Comparison of ENCODE assay signal across 26 cellular contexts in genomic region chr6:93654548-93654947, GRCh38.
DNase-seq lines count a peak whose midpoint lies in the region; ATAC-seq, FAIRE-seq and TF ChIP-seq lines count a peak whose summit lies in the region.
"Had no signal": no experiment of that assay in that cellular context is flagged by ENCODE, and none has a peak within 500 bp of the region (broad histone marks: within the 10 kb centered on the region; RNA-seq: fewer than 3 reads in every experiment).

No MANE protein-coding gene starts in this region.

- DNase-seq in A549 (ENCODE audit: low read depth in 1 of 2, low spot score in 1 of 2) (no peak), K562 (ENCODE audit: extremely low read depth in 1 of 4, low spot score in 3 of 4) (no peak), type B pancreatic cell (ENCODE audit: extremely low spot score, unreplicated experiment) (no peak), NCI-H2196 (lab: John Stamatoyannopoulos, UW; ENCODE audit: unreplicated experiment) (no peak)
- DNase-seq: 8988T; ACHN; BE2C; C1 segment of cervical spinal cord; CD4-positive, alpha-beta memory T cell; CD4-positive, CD25-positive, alpha-beta regulatory T cell; CD8-positive, alpha-beta memory T cell; COR-L47; DMS 273 treated with DMSO at 0.1 percent for 48 hours; DMS153; DMS53; DMS79; DND-41; EL; GDM1 had no signal

- no peaks in the 10 kb centered on the region for H3K4me1 Mint-ChIP-seq in type B pancreatic cell (ENCODE audit: unreplicated experiment)
- H3K4me1 Mint-ChIP-seq: CD14-positive monocyte; CD4-positive, alpha-beta memory T cell; CD4-positive, CD25-positive, alpha-beta regulatory T cell; CD8-positive, alpha-beta memory T cell had no signal

- no peak for TF ChIP-seq EP300 in A549 (IDR thresholded peaks at IDR 0.05)
- TF ChIP-seq EP300 in K562 (IDR thresholded peaks at IDR 0.05; ENCODE audit: low read length), result no peak

- H3K4me2 ChIP-seq in A549 (no peak overlapping the region), K562 (ENCODE audit: insufficient read depth, low read length) (no peak overlapping the region)
- H3K4me2 ChIP-seq: BLaER1 had no signal

- BruUV-seq in K562 (replicated peaks; lab: Mats Ljungman, UMichigan), result no TSS peak

- no peak overlapping the region for H2AFZ ChIP-seq in K562 (ENCODE audit: low read depth, low read length)

- H3K27me3 ChIP-seq in K562 (ENCODE audit: control insufficient read depth in 2 of 2, insufficient read depth in 2 of 2, low read length in 2 of 2), result no peaks in the 10 kb centered on the region
- H3K27me3 ChIP-seq: BE2C, BLaER1 had no signal

- no peak overlapping the region for H3K27ac Mint-ChIP-seq in type B pancreatic cell
- H3K27ac Mint-ChIP-seq: CD14-positive monocyte; CD4-positive, alpha-beta memory T cell; CD4-positive, CD25-positive, alpha-beta regulatory T cell; CD8-positive, alpha-beta memory T cell had no signal

- no peak overlapping the region for H3K9ac ChIP-seq in K562 (ENCODE audit: insufficient read depth in 1 of 2, low read depth in 2 of 2, low read length in 2 of 2)
- H3K9ac ChIP-seq: BLaER1 had no signal

- H3K4me3 Mint-ChIP-seq in type B pancreatic cell, result no peak overlapping the region
- H3K4me3 Mint-ChIP-seq: CD14-positive monocyte; CD4-positive, alpha-beta memory T cell; CD4-positive, CD25-positive, alpha-beta regulatory T cell; CD8-positive, alpha-beta memory T cell had no signal

- H3K36me3 ChIP-seq in K562 (ENCODE audit: control insufficient read depth, insufficient read depth, low read length), result no peaks in the 10 kb centered on the region
- H3K36me3 ChIP-seq: BE2C, BLaER1 had no signal

- H3K27me3 Mint-ChIP-seq in type B pancreatic cell, result no peaks in the 10 kb centered on the region
- H3K27me3 Mint-ChIP-seq: CD4-positive, alpha-beta memory T cell; CD4-positive, CD25-positive, alpha-beta regulatory T cell; CD8-positive, alpha-beta memory T cell had no signal

- no peak for ATAC-seq in A549
- no peak for ATAC-seq in K562
- ATAC-seq in GM21526 (IDR thresholded peaks at IDR 0.05; ENCODE audit: low FRiP score, unreplicated experiment), result no peak
- ATAC-seq: GM12878 had no signal

- intact Hi-C loops in K562 (cut with micrococcal nuclease), result no loop called here

- TF ChIP-seq CTCF in A549 (IDR thresholded peaks at IDR 0.05) (no peak), K562 (IDR thresholded peaks at IDR 0.05 in 2 of 3, conservative IDR thresholded peaks at IDR 0.05 in 1 of 3; ENCODE audit: insufficient read depth in 2 of 3, low read depth in 1 of 3, low read length in 3 of 3) (no peak), type B pancreatic cell (conservative IDR thresholded peaks at IDR 0.05) (no peak)

- H4K20me1 ChIP-seq in K562 (replicated peaks; ENCODE audit: control insufficient read depth, insufficient read depth, low read length), result no peaks in the 10 kb centered on the region
- H4K20me1 ChIP-seq: BLaER1 had no signal

- H3K9me3 Mint-ChIP-seq in type B pancreatic cell, result peaks cover 4% of the 10 kb centered on the region

- no peaks in the 10 kb centered on the region for H3K79me2 ChIP-seq in K562 (ENCODE audit: control insufficient read depth, insufficient read depth, low read length)

- no peak overlapping the region for H3K27ac ChIP-seq in A549
- no peak overlapping the region for H3K27ac ChIP-seq in K562 (ENCODE audit: extremely low read depth, low read depth, low read length)
- H3K27ac ChIP-seq: BLaER1 had no signal

- TF ChIP-seq POLR2A in A549 (IDR thresholded peaks at IDR 0.05; ENCODE audit: low read length), result no peak
- no peak for TF ChIP-seq POLR2A in K562 (conservative IDR thresholded peaks at IDR 0.05)

- CTCF ChIA-PET in A549 (lab: Yijun Ruan, JAX), result no interaction called here
- CTCF ChIA-PET in K562 (lab: Yijun Ruan, JAX; ENCODE audit: low intra/inter-chr PET ratio), result no interaction called here

- H3K4me1 ChIP-seq in A549 (no peaks in the 10 kb centered on the region), K562 (replicated peaks in 1 of 2; ENCODE audit: control insufficient read depth in 2 of 2, insufficient read depth in 2 of 2, low read length in 2 of 2) (no peaks in the 10 kb centered on the region)
- H3K4me1 ChIP-seq: BE2C, BLaER1 had no signal

- WGBS in A549 (ENCODE audit: missing lambda C conversion rate), result 6% methylated on average over 2 of the region's 2 CpGs
- 0% methylated on average over 2 of the region's 2 CpGs for WGBS in K562 (ENCODE audit: insufficient coverage, low coverage, missing lambda C conversion rate)

- H3K4me3 ChIP-seq in A549, result no peak overlapping the region
- no peak overlapping the region for H3K4me3 ChIP-seq in K562
- H3K4me3 ChIP-seq: BLaER1, GM12878 had no signal

- FAIRE-seq in A204.1 (lab: Jason Lieb, UNC) (peak; percentile 43), A549 (lab: Jason Lieb, UNC) (no peak), K562 (lab: Jason Lieb, UNC) (no peak)
- FAIRE-seq: GM12878, GM12892, GM18507 had no signal

- H3K9me1 ChIP-seq in K562 (ENCODE audit: control insufficient read depth, insufficient read depth, low read length), result no peaks in the 10 kb centered on the region

- POLR2A ChIA-PET in A549 (lab: Yijun Ruan, JAX) (no interaction called here), K562 (lab: Yijun Ruan, JAX) (no interaction called here)

- TF ChIP-seq RAD21 in A549 (conservative IDR thresholded peaks at IDR 0.05 in 1 of 2, IDR thresholded peaks at IDR 0.05 in 1 of 2), result no peak
- TF ChIP-seq RAD21 in K562 (CRISPR knock-in tag; conservative IDR thresholded peaks at IDR 0.05 in 1 of 2, IDR thresholded peaks at IDR 0.05 in 1 of 2), result no peak

- in situ Hi-C loops in K562 (cut with MboI), result no loop called here

- no peaks in the 10 kb centered on the region for H3K9me3 ChIP-seq in A549
- H3K9me3 ChIP-seq in K562 (replicated peaks; ENCODE audit: control insufficient read depth, insufficient read depth, low read depth, low read length), result 0 out of 2 replicates have a peak, but pooled peaks cover 2% of the 10 kb centered on the region
- H3K9me3 ChIP-seq: BE2C, BLaER1 had no signal

- H3K36me3 Mint-ChIP-seq in type B pancreatic cell, result no peaks in the 10 kb centered on the region
- H3K36me3 Mint-ChIP-seq: CD14-positive monocyte; CD4-positive, alpha-beta memory T cell; CD4-positive, CD25-positive, alpha-beta regulatory T cell had no signal

TF ChIP-seq in A549, 52 proteins besides CTCF, POLR2A, EP300 and RAD21:
- peak; percentile 37 for TF ChIP-seq MAFK (IDR thresholded peaks at IDR 0.05; ENCODE audit: partially characterized antibody)
- no peak for TF ChIP-seq ESRRA (IDR thresholded peaks at IDR 0.05; ENCODE audit: borderline replicate concordance, low read length)
TF ChIP-seq in A549: peak in this region for 1.

TF ChIP-seq in K562, 482 proteins besides CTCF, POLR2A, EP300 and RAD21:
- no peak for TF ChIP-seq SMC3 (conservative IDR thresholded peaks at IDR 0.05; ENCODE audit: insufficient read depth, low read depth, low read length)
- no peak for TF ChIP-seq CHD1 (IDR thresholded peaks at IDR 0.05; ENCODE audit: low read length)
- TF ChIP-seq ERF (CRISPR knock-in tag; IDR thresholded peaks at IDR 0.05), result no peak
- TF ChIP-seq C11orf30 (IDR thresholded peaks at IDR 0.05; ENCODE audit: low read depth), result peak; percentile 42; the same call in 1 of the 2 replicates
- peak; percentile 49; the same call in 1 of the 2 replicates for TF ChIP-seq MAFF (IDR thresholded peaks at IDR 0.05; ENCODE audit: low read length)
- no peak for TF ChIP-seq NFIC (IDR thresholded peaks at IDR 0.05)
- TF ChIP-seq MAFK (IDR thresholded peaks at IDR 0.05; ENCODE audit: low read length), result peak; percentile 46; the same call in 1 of the 2 replicates
- peak; percentile 73 for TF ChIP-seq ZNF316 (IDR thresholded peaks at IDR 0.05)
